Comparison of ENCODE assay signal across 8 cellular contexts in the genomic region with DNA sequence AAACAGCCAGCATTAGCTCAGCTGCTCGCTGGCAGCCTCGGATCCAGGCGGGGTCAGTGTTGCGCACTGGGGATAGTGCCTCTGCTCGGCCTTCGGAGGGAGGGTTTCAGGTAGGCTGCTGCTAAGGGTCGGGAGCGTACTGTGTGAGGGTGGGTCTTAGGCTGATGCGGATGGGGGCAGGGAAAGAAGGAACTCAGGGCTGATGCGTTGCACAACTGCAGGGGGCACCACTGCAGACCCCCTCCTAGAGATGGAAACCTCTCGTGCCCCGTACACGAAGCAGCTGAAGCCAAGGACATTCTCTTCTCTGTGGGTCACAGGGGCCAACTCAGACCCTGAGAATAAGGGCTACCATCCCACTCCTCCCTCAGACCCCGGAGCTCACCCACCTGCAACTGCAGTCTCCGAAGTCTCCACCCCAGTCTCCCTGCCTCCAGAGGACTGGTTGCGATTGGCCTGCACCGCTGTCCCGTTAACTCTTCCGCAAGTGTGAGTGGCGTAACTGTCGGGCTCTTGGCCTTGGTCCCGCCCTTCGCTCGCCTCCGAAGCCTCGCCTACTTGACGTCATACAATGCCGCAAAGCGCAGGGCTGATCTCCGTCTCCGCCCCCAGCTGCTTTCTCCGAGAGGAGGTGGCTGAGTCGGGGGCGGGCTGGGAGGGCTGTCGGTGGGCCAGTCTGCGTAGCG. TPM values are rescaled to one million over a fixed set of nuclear protein-coding genes. Genes with fewer than 3 reads are reported as not detected.
DNase-seq lines count a peak whose midpoint lies in the region; ATAC-seq and TF ChIP-seq lines count a peak whose summit lies in the region.

A gene with protein sequence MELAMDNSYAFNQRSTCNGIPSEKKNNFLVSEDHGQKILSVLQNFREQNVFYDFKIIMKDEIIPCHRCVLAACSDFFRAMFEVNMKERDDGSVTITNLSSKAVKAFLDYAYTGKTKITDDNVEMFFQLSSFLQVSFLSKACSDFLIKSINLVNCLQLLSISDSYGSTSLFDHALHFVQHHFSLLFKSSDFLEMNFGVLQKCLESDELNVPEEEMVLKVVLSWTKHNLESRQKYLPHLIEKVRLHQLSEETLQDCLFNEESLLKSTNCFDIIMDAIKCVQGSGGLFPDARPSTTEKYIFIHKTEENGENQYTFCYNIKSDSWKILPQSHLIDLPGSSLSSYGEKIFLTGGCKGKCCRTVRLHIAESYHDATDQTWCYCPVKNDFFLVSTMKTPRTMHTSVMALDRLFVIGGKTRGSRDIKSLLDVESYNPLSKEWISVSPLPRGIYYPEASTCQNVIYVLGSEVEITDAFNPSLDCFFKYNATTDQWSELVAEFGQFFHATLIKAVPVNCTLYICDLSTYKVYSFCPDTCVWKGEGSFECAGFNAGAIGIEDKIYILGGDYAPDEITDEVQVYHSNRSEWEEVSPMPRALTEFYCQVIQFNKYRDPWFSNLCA (minus strand): TSS at position 425 of the 686 bp plus-strand sequence. CDS start 18,250 bp downstream, outside the sequence.

- H2AFZ ChIP-seq in SK-N-SH (ENCODE audit: low read depth), result peak within 1 kb of the TSS; percentile 97

- peak; percentile 88 for DNase-seq in GM10266 (ENCODE audit: extremely low spot score)
- peak; percentile 100 for DNase-seq in NCI-H1092 (lab: John Stamatoyannopoulos, UW)
- peak; percentile 93 for DNase-seq in SK-N-SH
- DNase-seq in activated naive CD4-positive, alpha-beta T cell treated with anti-CD3 and anti-CD28 coated beads, Interleukin-2, amount 50 U/mL, for 72 hours (ENCODE audit: low spot score in 2 of 2), result peak; percentile 92 to 98
- DNase-seq in glomerular endothelial cell (ENCODE audit: extremely low read depth, low read depth, low spot score), result peak; percentile 93
- DNase-seq in nucleus accumbens (lab: John Stamatoyannopoulos, UW), result peak; percentile 86 to 100 (median 99)
- DNase-seq in suprapubic skin (ENCODE audit: low spot score in 2 of 2), result peak; percentile 99

- H3K9ac ChIP-seq in SK-N-SH, result peak within 1 kb of the TSS; percentile 98

- 2% methylated on average over 16 of the region's 37 CpGs for WGBS in SK-N-SH (ENCODE audit: low lambda C conversion rate)
- WGBS in suprapubic skin, result under 1% methylated on average over 29 of the region's 37 CpGs

- POLR2A ChIA-PET in SK-N-SH (lab: Yijun Ruan, JAX), result no interaction called here

- peaks cover 18 to 30% of the 10 kb centered on the region in 2 donors for H3K36me3 Mint-ChIP-seq in activated naive CD4-positive, alpha-beta T cell treated with anti-CD3 and anti-CD28 coated beads, Interleukin-2, amount 50 U/mL, for 72 hours

- peaks cover 40% of the 10 kb centered on the region for H3K79me2 ChIP-seq in SK-N-SH (ENCODE audit: insufficient read depth)

- no peaks in the 10 kb centered on the region for H3F3A ChIP-seq in SK-N-SH (replicated peaks; ENCODE audit: insufficient read depth)

- CTCF ChIA-PET in SK-N-SH (lab: Yijun Ruan, JAX), result interaction anchor here (0.6 to 1.0 kb wide), 8 partner anchors 9 to 214 kb away, joined by 3 read pairs; no protein-coding TSS in a partner anchor

- no peaks in the 10 kb centered on the region for H3K27me3 ChIP-seq in SK-N-SH (ENCODE audit: insufficient read depth)
- H3K27me3 ChIP-seq in suprapubic skin, result no peaks in the 10 kb centered on the region

- H3K4me2 ChIP-seq in SK-N-SH, result peak within 1 kb of the TSS; percentile 92

- peak; percentile 33 for TF ChIP-seq RAD21 in SK-N-SH (IDR thresholded peaks at IDR 0.05; ENCODE audit: low read length)

- H3K36me3 ChIP-seq in SK-N-SH (replicated peaks in 1 of 2; ENCODE audit: control insufficient read depth in 1 of 2, insufficient read depth in 2 of 2, low read length in 1 of 2) (peaks cover 24 to 25% of the 10 kb centered on the region in 2 experiments), suprapubic skin (peaks cover 18% of the 10 kb centered on the region)

- peak; percentile 51 to 66 for TF ChIP-seq POLR2A in suprapubic skin (IDR thresholded peaks at IDR 0.05)

- TF ChIP-seq CTCF in GM10266 (IDR thresholded peaks at IDR 0.05; ENCODE audit: control insufficient read depth, insufficient read depth, low read depth, missing control alignments), result peak; percentile 47
- peak; percentile 65 for TF ChIP-seq CTCF in SK-N-SH (IDR thresholded peaks at IDR 0.05)
- peak in 1 of 2 donors; percentile 12 for TF ChIP-seq CTCF in suprapubic skin (IDR thresholded peaks at IDR 0.05)

- H3K4me3 ChIP-seq in SK-N-SH (ENCODE audit: low read depth in 2 of 2, low read length in 1 of 2) (peak within 1 kb of the TSS; percentile 94 to 97), suprapubic skin (peak within 1 kb of the TSS; percentile 75)

- peaks cover 8 to 11% of the 10 kb centered on the region in 2 experiments; a peak in 3 of 4 replicates for H3K4me1 ChIP-seq in SK-N-SH (ENCODE audit: control insufficient read depth in 1 of 2, insufficient read depth in 2 of 2, low read depth in 1 of 2, low read length in 1 of 2)
- H3K4me1 ChIP-seq in suprapubic skin, result peaks cover 43% of the 10 kb centered on the region

- no peak for TF ChIP-seq EP300 in SK-N-SH (IDR thresholded peaks at IDR 0.05; ENCODE audit: borderline replicate concordance in 1 of 2, low read depth in 1 of 2, low read length in 1 of 2)
- no peak for TF ChIP-seq EP300 in suprapubic skin (IDR thresholded peaks at IDR 0.05)

- H3K27ac Mint-ChIP-seq in activated naive CD4-positive, alpha-beta T cell treated with anti-CD3 and anti-CD28 coated beads, Interleukin-2, amount 50 U/mL, for 72 hours, result peak within 1 kb of the TSS; percentile 90 to 97

- peak; percentile 94 for ATAC-seq in HG02623 (IDR thresholded peaks at IDR 0.05; ENCODE audit: unreplicated experiment)
- ATAC-seq in activated naive CD4-positive, alpha-beta T cell treated with anti-CD3 and anti-CD28 coated beads, Interleukin-2, amount 50 U/mL, for 72 hours, result peak; percentile 96

- no peaks in the 10 kb centered on the region for H3K9me2 ChIP-seq in SK-N-SH

- H3K9me3 Mint-ChIP-seq in activated naive CD4-positive, alpha-beta T cell treated with anti-CD3 and anti-CD28 coated beads, Interleukin-2, amount 50 U/mL, for 72 hours, result no peaks in the 10 kb centered on the region

- peaks cover 7% of the 10 kb centered on the region for H4K20me1 ChIP-seq in SK-N-SH (ENCODE audit: insufficient read depth)

- H3K9me3 ChIP-seq in SK-N-SH (no peaks in the 10 kb centered on the region), suprapubic skin (no peaks in the 10 kb centered on the region)

- peak within 1 kb of the TSS; percentile 95 to 98 for H3K27ac ChIP-seq in SK-N-SH (ENCODE audit: low read depth in 2 of 2, low read length in 1 of 2)
- H3K27ac ChIP-seq in suprapubic skin, result peak within 1 kb of the TSS; percentile 94

TF ChIP-seq in SK-N-SH, 30 proteins besides CTCF, POLR2A, EP300 and RAD21 (continues in another document):
- TF ChIP-seq TAF1 (IDR thresholded peaks at IDR 0.05; ENCODE audit: borderline replicate concordance, low read depth, low read length) (no peak), CHD2 (IDR thresholded peaks at IDR 0.05; ENCODE audit: low read length, partially characterized antibody) (peak; percentile 40), SMC3 (IDR thresholded peaks at IDR 0.05; ENCODE audit: low read depth, low read length) (peak; percentile 20; the same call in 1 of the 2 replicates), POLR2AphosphoS5 (IDR thresholded peaks at IDR 0.05; ENCODE audit: low read depth, low read length) (peak; percentile 7; the same call in 1 of the 2 replicates), FOXM1 (IDR thresholded peaks at IDR 0.05; ENCODE audit: low read depth) (no peak), MAX (IDR thresholded peaks at IDR 0.05; ENCODE audit: low read depth) (no peak), MEF2A (IDR thresholded peaks at IDR 0.05; ENCODE audit: borderline replicate concordance, low read depth) (no peak), IRF3 (IDR thresholded peaks at IDR 0.05; ENCODE audit: low read depth, low read length) (peak; percentile 48), RFX5 (IDR thresholded peaks at IDR 0.05; ENCODE audit: low read length) (peak; percentile 47), GATA2 (CRISPR knock-in tag; IDR thresholded peaks at IDR 0.05) (no peak), NFIC (IDR thresholded peaks at IDR 0.05; ENCODE audit: borderline replicate concordance) (no peak), FOSL2 (IDR thresholded peaks at IDR 0.05; ENCODE audit: borderline replicate concordance, low read depth) (no peak), MXI1 (IDR thresholded peaks at IDR 0.05; ENCODE audit: low read depth, low read length) (peak; percentile 71), RCOR1 (IDR thresholded peaks at IDR 0.05; ENCODE audit: low read length) (no peak), TCF12 (IDR thresholded peaks at IDR 0.05) (no peak), RXRA (IDR thresholded peaks at IDR 0.05; ENCODE audit: borderline replicate concordance, low read depth) (no peak)
- TF ChIP-seq, protein P1, sequence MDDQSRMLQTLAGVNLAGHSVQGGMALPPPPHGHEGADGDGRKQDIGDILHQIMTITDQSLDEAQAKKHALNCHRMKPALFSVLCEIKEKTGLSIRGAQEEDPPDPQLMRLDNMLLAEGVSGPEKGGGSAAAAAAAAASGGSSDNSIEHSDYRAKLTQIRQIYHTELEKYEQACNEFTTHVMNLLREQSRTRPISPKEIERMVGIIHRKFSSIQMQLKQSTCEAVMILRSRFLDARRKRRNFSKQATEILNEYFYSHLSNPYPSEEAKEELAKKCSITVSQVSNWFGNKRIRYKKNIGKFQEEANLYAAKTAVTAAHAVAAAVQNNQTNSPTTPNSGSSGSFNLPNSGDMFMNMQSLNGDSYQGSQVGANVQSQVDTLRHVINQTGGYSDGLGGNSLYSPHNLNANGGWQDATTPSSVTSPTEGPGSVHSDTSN (IDR thresholded peaks at IDR 0.05), result peak; percentile 99

RNA-seq across cellular contexts. Expression of the gene that starts here (rescaled TPM):
- 1.9 and 2.0 TPM in 2 replicates for polyA plus RNA-seq in SK-N-SH (2012; rRNA removed)
- polyA plus RNA-seq in SK-N-SH (2012; cell fraction: cytosol; rRNA removed), result 1.8 and 2.2 TPM in 2 replicates
- 0.67 and 1.7 TPM in 2 replicates for polyA plus RNA-seq in SK-N-SH (2012; cell fraction: nucleus; rRNA removed)
- total RNA-seq in activated naive CD4-positive, alpha-beta T cell treated with anti-CD3 and anti-CD28 coated beads, Interleukin-2, amount 50 U/mL, for 72 hours, result 10 to 100 TPM in 1 of 2 donors, 1 to 10 TPM in 1; 8.5 to 13.0 TPM
- total RNA-seq in glomerular endothelial cell, result 2.2 and 6.5 TPM in 2 replicates
- 10 to 100 TPM in 1 of 4 donors, 1 to 10 TPM in 3; 2.9 to 15.3 (median 3.8) TPM for total RNA-seq in suprapubic skin

Comparison
In these comparisons a context has a peak if more than half of its experiments do, and no peak if none do; other contexts are left out.
1. Peak in every context shown above with its lines: DNase-seq, ATAC-seq, H3K4me3 ChIP-seq and H3K27ac ChIP-seq.